In the genomic region with DNA sequence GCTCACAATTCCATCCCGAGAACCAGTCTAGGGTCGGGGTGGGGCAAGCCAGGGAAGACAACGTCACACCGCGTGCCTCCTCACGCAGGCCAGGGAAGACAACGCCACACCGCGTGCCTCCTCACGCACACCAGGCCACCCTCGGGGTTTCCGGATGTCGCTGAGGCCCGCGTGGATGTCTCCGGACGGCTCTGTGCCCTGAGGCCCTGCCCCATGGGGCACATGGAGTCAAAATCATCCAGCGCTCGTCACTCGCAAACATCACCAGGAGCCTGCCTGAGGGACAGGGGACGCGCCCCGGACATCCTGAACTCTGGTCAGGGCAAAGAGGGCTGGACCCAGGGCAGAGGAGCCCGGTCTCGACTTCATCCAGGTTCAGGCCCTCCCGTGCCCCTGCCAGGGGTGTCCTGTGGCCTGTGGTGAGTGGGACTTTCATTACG, we compare ENCODE assay signal across 15 cellular contexts. TPM values are rescaled to one million over a fixed set of nuclear protein-coding genes. Genes with fewer than 3 reads are reported as not detected.
DNase-seq lines count a peak whose midpoint lies in the region; ATAC-seq and TF ChIP-seq lines count a peak whose summit lies in the region.
"Had no signal": no experiment of that assay in that cellular context is flagged by ENCODE, and none has a peak within 500 bp of the region (broad histone marks: within the 10 kb centered on the region; RNA-seq: fewer than 3 reads in every experiment).

No MANE protein-coding gene starts in this region.

- peaks cover 64% of the 10 kb centered on the region for H3K4me1 ChIP-seq in lower lobe of right lung
- peaks cover 0 to 16% of the 10 kb centered on the region in 2 donors for H3K4me1 ChIP-seq in uterus

- H3K4me1 Mint-ChIP-seq in natural killer cell treated with Interleukin-12 subunit alpha and Interleukin-12 subunit beta and Interleukin-15 and Interleukin-18, amount 100 ng/mL, for 72 hours (ENCODE audit: low read depth in 2 of 2) = peaks cover 25 to 30% of the 10 kb centered on the region in 2 donors
- peaks cover 38% of the 10 kb centered on the region in 2 donors for H3K4me1 Mint-ChIP-seq in natural killer cell
- H3K4me1 Mint-ChIP-seq in activated naive CD8-positive, alpha-beta T cell treated with anti-CD3 and anti-CD28 coated beads for 36 hours = peaks cover 45% of the 10 kb centered on the region

- DNase-seq in natural killer cell treated with Interleukin-12 subunit alpha and Interleukin-12 subunit beta and Interleukin-15 and Interleukin-18, amount 100 ng/mL, for 72 hours (ENCODE audit: low spot score) = no peak
- DNase-seq in natural killer cell (no peak), lower lobe of right lung (peak; percentile 45), uterus (no peak), NCI-H1694 treated with DMSO at 0.1 percent for 48 hours (lab: John Stamatoyannopoulos, UW) (no peak), retina (no peak), SIG-M5 (lab: John Stamatoyannopoulos, UW) (no peak)
- DNase-seq in activated naive CD8-positive, alpha-beta T cell treated with anti-CD3 and anti-CD28 coated beads for 36 hours = peak; percentile 45
- DNase-seq: C1 segment of cervical spinal cord, hypothalamus, NCI-H187, NCI-H748 treated with DMSO at 0.1 percent for 48 hours had no signal

- peak overlapping the region; percentile 84 for H3K4me3 Mint-ChIP-seq in natural killer cell treated with Interleukin-12 subunit alpha and Interleukin-12 subunit beta and Interleukin-15 and Interleukin-18, amount 100 ng/mL, for 72 hours
- H3K4me3 Mint-ChIP-seq in natural killer cell = no peak overlapping the region
- peak overlapping the region; percentile 97 for H3K4me3 Mint-ChIP-seq in activated naive CD8-positive, alpha-beta T cell treated with anti-CD3 and anti-CD28 coated beads for 36 hours
- H3K4me3 Mint-ChIP-seq: memory B cell had no signal

- H3K36me3 Mint-ChIP-seq in natural killer cell treated with Interleukin-12 subunit alpha and Interleukin-12 subunit beta and Interleukin-15 and Interleukin-18, amount 100 ng/mL, for 72 hours = no peaks in the 10 kb centered on the region
- H3K36me3 Mint-ChIP-seq in natural killer cell = no peaks in the 10 kb centered on the region
- peaks cover 42% of the 10 kb centered on the region for H3K36me3 Mint-ChIP-seq in activated naive CD8-positive, alpha-beta T cell treated with anti-CD3 and anti-CD28 coated beads for 36 hours
- H3K36me3 Mint-ChIP-seq: memory B cell had no signal

- intact Hi-C loops in natural killer cell (cut with micrococcal nuclease) (no loop called here), lower lobe of right lung (cut with DNase I) (no loop called here), uterus (cut with DNase I; ENCODE audit: low total_unique reads) (no loop called here)

- peak overlapping the region; percentile 95 for H3K27ac ChIP-seq in lower lobe of right lung
- peak overlapping the region; percentile 87 to 89 for H3K27ac ChIP-seq in uterus
- H3K27ac ChIP-seq: ovary had no signal

- H3K27ac Mint-ChIP-seq in natural killer cell treated with Interleukin-12 subunit alpha and Interleukin-12 subunit beta and Interleukin-15 and Interleukin-18, amount 100 ng/mL, for 72 hours = peak overlapping the region; percentile 37 to 48
- peak overlapping the region in 1 of 2 donors; percentile 78 for H3K27ac Mint-ChIP-seq in natural killer cell
- H3K27ac Mint-ChIP-seq in activated naive CD8-positive, alpha-beta T cell treated with anti-CD3 and anti-CD28 coated beads for 36 hours = peak overlapping the region; percentile 94
- H3K27ac Mint-ChIP-seq: memory B cell had no signal

- no peaks in the 10 kb centered on the region for H3K27me3 ChIP-seq in lower lobe of right lung (ENCODE audit: low read depth)
- no peaks in the 10 kb centered on the region for H3K27me3 ChIP-seq in uterus
- H3K27me3 ChIP-seq: ovary had no signal

- no peaks in the 10 kb centered on the region for H3K9me3 Mint-ChIP-seq in natural killer cell treated with Interleukin-12 subunit alpha and Interleukin-12 subunit beta and Interleukin-15 and Interleukin-18, amount 100 ng/mL, for 72 hours
- no peaks in the 10 kb centered on the region for H3K9me3 Mint-ChIP-seq in natural killer cell
- no peaks in the 10 kb centered on the region for H3K9me3 Mint-ChIP-seq in activated naive CD8-positive, alpha-beta T cell treated with anti-CD3 and anti-CD28 coated beads for 36 hours
- H3K9me3 Mint-ChIP-seq: memory B cell had no signal

- no peak for ATAC-seq in natural killer cell treated with Interleukin-12 subunit alpha and Interleukin-12 subunit beta and Interleukin-15 and Interleukin-18, amount 100 ng/mL, for 72 hours
- ATAC-seq in natural killer cell (no peak), lower lobe of right lung (no peak)

- peaks cover 69% of the 10 kb centered on the region for H3K36me3 ChIP-seq in lower lobe of right lung
- no peaks in the 10 kb centered on the region for H3K36me3 ChIP-seq in uterus
- H3K36me3 ChIP-seq: ovary had no signal

- H3K4me3 ChIP-seq in lower lobe of right lung (peak overlapping the region; percentile 73), uterus (no peak overlapping the region)
- H3K4me3 ChIP-seq: ovary had no signal

- no peaks in the 10 kb centered on the region for H3K9me3 ChIP-seq in lower lobe of right lung
- H3K9me3 ChIP-seq in uterus = no peaks in the 10 kb centered on the region
- H3K9me3 ChIP-seq: ovary had no signal

- H3K27me3 Mint-ChIP-seq in natural killer cell treated with Interleukin-12 subunit alpha and Interleukin-12 subunit beta and Interleukin-15 and Interleukin-18, amount 100 ng/mL, for 72 hours = no peaks in the 10 kb centered on the region
- no peaks in the 10 kb centered on the region for H3K27me3 Mint-ChIP-seq in natural killer cell (ENCODE audit: low read depth in 2 of 2)
- H3K27me3 Mint-ChIP-seq in activated naive CD8-positive, alpha-beta T cell treated with anti-CD3 and anti-CD28 coated beads for 36 hours = no peaks in the 10 kb centered on the region

- TF ChIP-seq CTCF in natural killer cell (IDR thresholded peaks at IDR 0.05) = no peak
- TF ChIP-seq CTCF in lower lobe of right lung (IDR thresholded peaks at IDR 0.05) = no peak
- no peak for TF ChIP-seq CTCF in uterus (IDR thresholded peaks at IDR 0.05)

- TF ChIP-seq POLR2A in uterus (IDR thresholded peaks at IDR 0.05) = no peak

RNA-seq across cellular contexts. Expression of a gene that starts 3.7 kb away (rescaled TPM):
- total RNA-seq in natural killer cell treated with Interleukin-12 subunit alpha and Interleukin-12 subunit beta and Interleukin-15 and Interleukin-18, amount 100 ng/mL, for 72 hours = 10 to 100 TPM in 1 of 2 donors, 1 to 10 TPM in 1; 2.8 to 10.7 TPM
- total RNA-seq in natural killer cell (10 to 100 TPM in 1 of 3 donors, 1 to 10 TPM in 2; 3.3 to 14.1 (median 7.8) TPM), lower lobe of right lung (63.1 TPM), uterus (10 to 100 TPM; 24.8 to 45.3 (median 39.3) TPM)
- 10 to 100 TPM; 21.2 to 23.7 TPM for total RNA-seq in activated naive CD8-positive, alpha-beta T cell treated with anti-CD3 and anti-CD28 coated beads for 36 hours
- total RNA-seq: G401 had no signal

RNA-seq across cellular contexts. Expression of a gene that starts 44.0 kb away (rescaled TPM):
- total RNA-seq in natural killer cell treated with Interleukin-12 subunit alpha and Interleukin-12 subunit beta and Interleukin-15 and Interleukin-18, amount 100 ng/mL, for 72 hours = 100 to 1,000 TPM in 1 of 2 donors, 10 to 100 TPM in 1; 55.5 to 156 TPM
- total RNA-seq in natural killer cell (10 to 100 TPM; 45.5 to 50.0 (median 46.5) TPM), lower lobe of right lung (27.5 TPM), uterus (10 to 100 TPM in 3 of 4 donors, 1 to 10 TPM in 1; 4.9 to 59.1 (median 39.0) TPM)
- total RNA-seq in activated naive CD8-positive, alpha-beta T cell treated with anti-CD3 and anti-CD28 coated beads for 36 hours = 10 to 100 TPM; 82.5 to 82.9 TPM

RNA-seq across cellular contexts. Expression of a gene that starts 48.4 kb away (rescaled TPM):
- total RNA-seq in natural killer cell treated with Interleukin-12 subunit alpha and Interleukin-12 subunit beta and Interleukin-15 and Interleukin-18, amount 100 ng/mL, for 72 hours = under 1 TPM in 1 of 2 donors, not detected in 1; 0.39 TPM
- total RNA-seq in natural killer cell = under 1 TPM in 1 of 3 donors, not detected in 2; 0.31 TPM
- not detected for total RNA-seq in activated naive CD8-positive, alpha-beta T cell treated with anti-CD3 and anti-CD28 coated beads for 36 hours
- not detected for total RNA-seq in lower lobe of right lung
- total RNA-seq in uterus = under 1 TPM in 2 of 4 donors, not detected in 2; 0.28 to 0.52 TPM

Comparison
In these comparisons a context has a peak if more than half of its experiments do, and no peak if none do; other contexts are left out.
1. DNase-seq: peak in activated naive CD8-positive, alpha-beta T cell treated with anti-CD3 and anti-CD28 coated beads for 36 hours (single experiment) and lower lobe of right lung (single experiment); none in natural killer cell treated with Interleukin-12 subunit alpha and Interleukin-12 subunit beta and Interleukin-15 and Interleukin-18, amount 100 ng/mL, for 72 hours (single experiment), natural killer cell (single experiment), uterus (0 of 2), NCI-H1694 treated with DMSO at 0.1 percent for 48 hours (single experiment), retina (single experiment) and SIG-M5 (single experiment).